ENCODE assay signal across 8 cellular contexts in the genomic region with DNA sequence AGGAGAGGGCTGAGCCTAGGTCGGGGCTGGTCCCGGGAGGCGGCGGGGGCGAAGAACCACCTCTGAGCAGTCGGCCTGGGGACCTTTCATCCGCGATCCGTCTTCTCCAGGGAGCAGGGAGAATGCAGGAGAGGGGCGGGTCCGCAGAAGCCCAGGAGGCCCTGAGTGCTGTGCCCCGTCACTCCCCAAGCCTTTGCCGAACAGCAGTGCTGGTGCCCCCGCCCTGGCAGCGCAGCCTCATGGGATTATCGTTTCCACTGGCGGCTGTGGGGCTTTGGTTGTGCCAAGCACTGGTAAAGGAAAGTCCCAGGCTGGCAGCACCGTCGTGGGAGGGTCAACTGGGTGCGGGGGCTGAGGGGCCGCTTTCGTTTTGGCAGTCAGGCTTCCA. TPM values are rescaled to one million over a fixed set of nuclear protein-coding genes. Genes with fewer than 3 reads are reported as not detected.
DNase-seq lines count a peak whose midpoint lies in the region; ATAC-seq and TF ChIP-seq lines count a peak whose summit lies in the region.

No MANE protein-coding gene starts in this region.

- H3K36me3 Mint-ChIP-seq in naive B cell = peaks cover 0 to 16% of the 10 kb centered on the region in 2 donors

- H3K4me3 Mint-ChIP-seq in naive B cell = peak overlapping the region; percentile 96 to 99 (median 97)

- H3K9me3 Mint-ChIP-seq in naive B cell = no peaks in the 10 kb centered on the region

- peaks cover 21 to 31% (median 24%) of the 10 kb centered on the region in 3 donors for H3K4me1 Mint-ChIP-seq in naive B cell

- H3K27me3 Mint-ChIP-seq in naive B cell = peaks cover 0 to 18% (median 7%) of the 10 kb centered on the region in 3 donors

- TF ChIP-seq CTCF in NB4 (IDR thresholded peaks at IDR 0.05; ENCODE audit: low read depth, low read length) (no peak), coronary artery (IDR thresholded peaks at IDR 0.05) (no peak)

- peak overlapping the region in 3 of 6 donors; percentile 87 to 100 (median 97) for H3K27ac Mint-ChIP-seq in naive B cell

- H3K4me3 ChIP-seq in GM08714 (ENCODE audit: low read length) = peak overlapping the region; percentile 85
- peak overlapping the region; percentile 79 for H3K4me3 ChIP-seq in NB4 (ENCODE audit: low read depth, low read length)
- H3K4me3 ChIP-seq in coronary artery = peak overlapping the region; percentile 100

- peak; percentile 45 for DNase-seq in NB4 (ENCODE audit: low read depth)
- no peak for DNase-seq in coronary artery (ENCODE audit: low spot score)
- no peak for DNase-seq in naive B cell
- no peak for DNase-seq in NCI-H1105 treated with DMSO at 0.1 percent for 48 hours (lab: John Stamatoyannopoulos, UW)
- no peak for DNase-seq in COLO829 (ENCODE audit: low spot score)

- ATAC-seq in naive B cell (ENCODE audit: low read depth in 2 of 2) (no peak), HG02884 (IDR thresholded peaks at IDR 0.05; ENCODE audit: unreplicated experiment) (no peak), GM21717 (IDR thresholded peaks at IDR 0.05; ENCODE audit: unreplicated experiment) (no peak)

- peak overlapping the region in 1 of 2 donors; percentile 83 for H3K27ac ChIP-seq in coronary artery

- TF ChIP-seq POLR2A in NB4 (IDR thresholded peaks at IDR 0.05; ENCODE audit: extremely low read depth, insufficient read length) = no peak

RNA-seq across cellular contexts. Expression of gene TBL3, which starts 0.6 kb away (rescaled TPM):
- polyA plus RNA-seq in naive B cell (ENCODE audit: low read depth in 6 of 6) = 10 to 100 TPM; 10.9 to 54.8 (median 35.4) TPM

RNA-seq across cellular contexts. Expression of gene RNF151, which starts 5.8 kb away (rescaled TPM):
- polyA plus RNA-seq in naive B cell (ENCODE audit: low read depth in 6 of 6) = not detected

RNA-seq across cellular contexts. Expression of gene RPS2, which starts 7.9 kb away (rescaled TPM):
- polyA plus RNA-seq in naive B cell (ENCODE audit: low read depth in 6 of 6) = 1,000 to 10,000 TPM; 5,355 to 7,267 (median 6,090) TPM

RNA-seq across cellular contexts. Expression of gene NOXO1, which starts 8.8 kb away (rescaled TPM):
- not detected for polyA plus RNA-seq in naive B cell (ENCODE audit: low read depth in 6 of 6)

RNA-seq across cellular contexts. Expression of gene GFER, which starts 11.5 kb away (rescaled TPM):
- 10 to 100 TPM; 31.9 to 58.2 (median 37.6) TPM for polyA plus RNA-seq in naive B cell (ENCODE audit: low read depth in 6 of 6)
